23 cellular contexts compared by ENCODE assay signal in the genomic region with DNA sequence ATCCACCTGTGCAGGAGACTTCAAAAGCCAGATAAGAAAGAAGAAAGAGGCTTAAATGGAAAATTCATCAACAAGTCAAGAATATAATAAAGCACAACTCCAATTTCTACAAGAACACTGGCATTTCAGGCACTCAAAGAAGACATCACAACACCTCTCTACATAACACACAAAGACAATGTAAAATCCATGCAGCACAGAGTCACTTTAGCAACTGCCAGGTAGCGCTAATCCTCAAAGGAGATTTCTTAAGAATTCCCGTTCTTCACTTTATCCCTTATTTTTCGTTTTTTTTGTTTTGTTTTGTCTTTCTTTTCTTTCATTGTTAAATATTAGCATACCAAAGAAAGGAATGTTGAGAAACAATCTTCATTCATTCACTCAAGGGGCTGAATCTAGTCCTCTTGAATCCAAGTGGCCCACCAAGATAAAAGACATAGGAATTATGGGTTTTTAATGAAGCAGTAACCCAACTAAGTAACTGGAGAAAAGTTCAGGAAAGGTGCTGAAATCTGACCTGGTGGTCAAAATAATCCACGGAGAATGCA.
DNase-seq lines count a peak whose midpoint lies in the region; ATAC-seq, FAIRE-seq and TF ChIP-seq lines count a peak whose summit lies in the region.
"Had no signal": no experiment of that assay in that cellular context is flagged by ENCODE, and none has a peak within 500 bp of the region (broad histone marks: within the 10 kb centered on the region; RNA-seq: fewer than 3 reads in every experiment).

No MANE protein-coding gene starts in this region.

- H3F3A ChIP-seq in GM23338 (replicated peaks; ENCODE audit: low read depth), result no peaks in the 10 kb centered on the region

- H2BK15ac ChIP-seq in H1 (ENCODE audit: low read length), result no peak overlapping the region

- TF ChIP-seq EP300 in H1 (IDR thresholded peaks at IDR 0.05; ENCODE audit: borderline replicate concordance in 1 of 2, low read depth in 2 of 2, low read length in 2 of 2), result peak in 1 of 2 experiments; percentile 7; a peak in 1 of 3 replicates

- H2AFZ ChIP-seq in GM23338 (no peak overlapping the region), H1 (ENCODE audit: low read length) (no peak overlapping the region)

- H4K91ac ChIP-seq in H1 (replicated peaks; ENCODE audit: insufficient read length, low read length), result no peak overlapping the region

- H3K27ac Mint-ChIP-seq in GM23338, result no peak overlapping the region
- peak overlapping the region; percentile 77 for H3K27ac Mint-ChIP-seq in nephron progenitor cell
- H3K27ac Mint-ChIP-seq in CD8-positive, alpha-beta memory T cell, result no peak overlapping the region
- H3K27ac Mint-ChIP-seq: activated naive CD8-positive, alpha-beta T cell treated with anti-CD3 and anti-CD28 coated beads, Interleukin-2, amount 50 U/mL, for 24 hours; CD4-positive, alpha-beta T cell; IgD-negative memory B cell; T-cell had no signal

- H3K4ac ChIP-seq in H1 (replicated peaks; ENCODE audit: insufficient read length, low read depth, low read length), result no peak overlapping the region

- peak; percentile 90 for FAIRE-seq in H1 (lab: Jason Lieb, UNC)
- FAIRE-seq: frontal cortex, GM12878 had no signal

- POLR2A ChIA-PET in H1 (lab: Charles Lee; ENCODE audit: partially characterized antibody), result interaction anchor here (0.6 kb wide), 1 partner anchor 397 kb away, joined by 3 read pairs; no protein-coding TSS in a partner anchor
- POLR2A ChIA-PET in CD8-positive, alpha-beta memory T cell (lab: Charles Lee), result no interaction called here

- peak overlapping the region; percentile 2 for H3K4me2 ChIP-seq in GM23338
- H3K4me2 ChIP-seq in H1 (ENCODE audit: insufficient read depth in 1 of 2, low read depth in 2 of 2, low read length in 2 of 2), result peak overlapping the region; percentile 32 to 54

- H3K79me2 ChIP-seq in GM23338 (replicated peaks; ENCODE audit: insufficient read depth) (no peaks in the 10 kb centered on the region), H1 (ENCODE audit: control insufficient read depth in 1 of 2, insufficient read depth in 2 of 2, low read length in 2 of 2) (no peaks in the 10 kb centered on the region; a peak in 2 of 4 replicates)

- H3K36me3 ChIP-seq in GM23338 (ENCODE audit: insufficient read depth) (no peaks in the 10 kb centered on the region), H1 (ENCODE audit: control insufficient read depth in 2 of 4, insufficient read depth in 4 of 4, low read length in 3 of 4) (no peaks in the 10 kb centered on the region)
- no peaks in the 10 kb centered on the region for H3K36me3 ChIP-seq in CD8-positive, alpha-beta memory T cell (ENCODE audit: insufficient read depth, low read length)
- H3K36me3 ChIP-seq: left ventricle myocardium inferior, stomach, tibial artery had no signal

- no peaks in the 10 kb centered on the region for H3K9me2 ChIP-seq in GM23338 (ENCODE audit: insufficient read depth)

- no peaks in the 10 kb centered on the region for H3K9me3 ChIP-seq in H1 (ENCODE audit: insufficient read depth in 2 of 2, low read depth in 1 of 2, low read length in 1 of 2)
- no peaks in the 10 kb centered on the region for H3K9me3 ChIP-seq in CD8-positive, alpha-beta memory T cell (ENCODE audit: low read length)
- H3K9me3 ChIP-seq: left ventricle myocardium inferior, stomach, tibial artery had no signal

- H3K36me3 Mint-ChIP-seq in GM23338 (ENCODE audit: low read depth) (no peaks in the 10 kb centered on the region), nephron progenitor cell (ENCODE audit: low read depth) (no peaks in the 10 kb centered on the region)
- no peaks in the 10 kb centered on the region for H3K36me3 Mint-ChIP-seq in CD8-positive, alpha-beta memory T cell
- H3K36me3 Mint-ChIP-seq: IgD-negative memory B cell, T-cell had no signal

- ATAC-seq in GM23338 (peak; percentile 88), HG03039 (IDR thresholded peaks at IDR 0.05; ENCODE audit: unreplicated experiment) (no peak)
- ATAC-seq: activated naive CD8-positive, alpha-beta T cell treated with anti-CD3 and anti-CD28 coated beads, Interleukin-2, amount 50 U/mL, for 24 hours; GM12878; T-cell had no signal

- no peak overlapping the region for H4K5ac ChIP-seq in H1 (ENCODE audit: insufficient read length, low read depth, low read length)

- H3K4me3 Mint-ChIP-seq in GM23338, result peak overlapping the region; percentile 53; the same call in 2 of the 3 replicates
- peak overlapping the region; percentile 43 for H3K4me3 Mint-ChIP-seq in nephron progenitor cell
- H3K4me3 Mint-ChIP-seq in CD8-positive, alpha-beta memory T cell, result no peak overlapping the region
- H3K4me3 Mint-ChIP-seq: activated naive CD8-positive, alpha-beta T cell treated with anti-CD3 and anti-CD28 coated beads, Interleukin-2, amount 50 U/mL, for 24 hours; CD4-positive, alpha-beta T cell; central memory CD8-positive, alpha-beta T cell; IgD-negative memory B cell; T-cell had no signal

- H2BK5ac ChIP-seq in H1 (ENCODE audit: low read depth, low read length), result no peak overlapping the region; the same call in 1 of the 2 replicates

- WGBS in H1 (ENCODE audit: extremely low coverage in 1 of 2, insufficient coverage in 1 of 2, insufficient read length in 1 of 2, insufficient replicate concordance in 2 of 2, low coverage in 1 of 2, low lambda C conversion rate in 2 of 2, missing lambda C conversion rate in 1 of 2), 2 experiments, result 15% methylated on average over 4 of the region's 4 CpGs; no CpG with 5 or more reads in 1 of the 2 experiments

- no peaks in the 10 kb centered on the region for H3K9me3 Mint-ChIP-seq in GM23338
- H3K9me3 Mint-ChIP-seq in nephron progenitor cell, result no peaks in the 10 kb centered on the region
- H3K9me3 Mint-ChIP-seq in CD8-positive, alpha-beta memory T cell, result peaks cover 0 to 2% (median 0%) of the 10 kb centered on the region in 5 donors
- H3K9me3 Mint-ChIP-seq: activated naive CD8-positive, alpha-beta T cell treated with anti-CD3 and anti-CD28 coated beads, Interleukin-2, amount 50 U/mL, for 24 hours; central memory CD8-positive, alpha-beta T cell; IgD-negative memory B cell; T-cell had no signal

- H3K4me1 ChIP-seq in GM23338 (ENCODE audit: insufficient read depth), result peaks cover 21% of the 10 kb centered on the region
- peaks cover 6 to 11% (median 8%) of the 10 kb centered on the region in 4 experiments; a peak in 6 of 7 replicates for H3K4me1 ChIP-seq in H1 (replicated peaks in 1 of 4; ENCODE audit: control insufficient read depth in 3 of 4, insufficient read depth in 4 of 4, low read length in 3 of 4)
- no peaks in the 10 kb centered on the region for H3K4me1 ChIP-seq in CD8-positive, alpha-beta memory T cell (ENCODE audit: insufficient read depth, low read length)

- no peak for TF ChIP-seq RAD21 in H1 (IDR thresholded peaks at IDR 0.05 in 1 of 2, conservative IDR thresholded peaks at IDR 0.05 in 1 of 2; ENCODE audit: low read depth in 2 of 2, low read length in 2 of 2)

- H2BK12ac ChIP-seq in H1 (ENCODE audit: low read depth, low read length), result peak overlapping the region; percentile 95; the same call in 1 of the 2 replicates

- no peak overlapping the region for H3K14ac ChIP-seq in H1 (ENCODE audit: insufficient read length)

- no peak overlapping the region for H3K27ac ChIP-seq in GM23338 (ENCODE audit: low read depth)
- H3K27ac ChIP-seq in H1 (ENCODE audit: low read depth, low read length), result no peak overlapping the region
- no peak overlapping the region for H3K27ac ChIP-seq in CD8-positive, alpha-beta memory T cell (ENCODE audit: low read depth, low read length)
- H3K27ac ChIP-seq: tibial artery had no signal

- H3K18ac ChIP-seq in H1 (ENCODE audit: extremely low read depth, low read length), result no peak overlapping the region

- H3K56ac ChIP-seq in H1 (replicated peaks; ENCODE audit: insufficient read length, low read depth, low read length), result no peak overlapping the region

- no peaks in the 10 kb centered on the region for H3K79me1 ChIP-seq in H1 (ENCODE audit: low read depth, low read length)

- peak overlapping the region; percentile 92; the same call in 1 of the 2 replicates for H2AK5ac ChIP-seq in H1 (ENCODE audit: low read depth, low read length)

- CTCF ChIA-PET in H1 (lab: Charles Lee; ENCODE audit: partially characterized antibody), result interaction anchor here (0.6 to 1.0 kb wide), 2 partner anchors 79 to 85 kb away, joined by 3 read pairs; no protein-coding TSS in a partner anchor
- CTCF ChIA-PET in CD8-positive, alpha-beta memory T cell (lab: Charles Lee), result no interaction called here

- H3K23ac ChIP-seq in H1 (ENCODE audit: insufficient read length), result no peak overlapping the region

- H3K9ac ChIP-seq in H1 (replicated peaks in 1 of 4; ENCODE audit: extremely low read depth in 1 of 4, low read depth in 3 of 4, low read length in 3 of 4), result peak overlapping the region in 1 of 4 experiments; percentile 34; a peak in 1 of 7 replicates

- no peak overlapping the region for H2BK120ac ChIP-seq in H1 (replicated peaks; ENCODE audit: low read depth, low read length)

- H3K4me3 ChIP-seq in GM23338 (no peak overlapping the region), H1 (ENCODE audit: extremely low read depth in 1 of 4, insufficient read depth in 2 of 4, low read depth in 3 of 4, low read length in 4 of 4) (peak overlapping the region in 3 of 4 experiments; percentile 5 to 14 (median 14); a peak in 4 of 8 replicates)
- H3K4me3 ChIP-seq in CD8-positive, alpha-beta memory T cell (ENCODE audit: low read length), result no peak overlapping the region
- H3K4me3 ChIP-seq: GM12878, left ventricle myocardium inferior, stomach, tibial artery had no signal

- DNase-seq in GM23338 (ENCODE audit: low spot score), result peak; percentile 73
- peak; percentile 46 for DNase-seq in NCI-H69 (lab: John Stamatoyannopoulos, UW)
- no peak for DNase-seq in H1 (ENCODE audit: low read depth in 1 of 2, low spot score in 2 of 2)
- DNase-seq in nephron progenitor cell, result no peak
- no peak for DNase-seq in CD8-positive, alpha-beta memory T cell
- no peak for DNase-seq in RPMI8226
- no peak for DNase-seq in NCI-H345 (lab: John Stamatoyannopoulos, UW)
- DNase-seq: activated naive CD8-positive, alpha-beta T cell treated with anti-CD3 and anti-CD28 coated beads, Interleukin-2, amount 50 U/mL, for 24 hours; activated T-cell treated with anti-CD3 and anti-CD28 coated beads, Interleukin-2, amount 50 U/mL, for 48 hours; CD4-positive, alpha-beta T cell; H7; islet precursor cell; left ventricle myocardium inferior; right cardiac atrium; stimulated activated CD4-positive, alpha-beta T cell treated with anti-CD3 and anti-CD28 coated beads, Interleukin-2, amount 100 ng/mL, for 48 hours; stomach; T-cell; tibial artery had no signal

- H3K27me3 Mint-ChIP-seq in GM23338 (ENCODE audit: insufficient read depth, low read depth, poor library complexity) (peaks cover 3% of the 10 kb centered on the region), nephron progenitor cell (ENCODE audit: low read depth, poor library complexity) (peaks cover 2% of the 10 kb centered on the region)
- H3K27me3 Mint-ChIP-seq in CD8-positive, alpha-beta memory T cell, result peaks cover 2 to 11% of the 10 kb centered on the region in 2 donors
- H3K27me3 Mint-ChIP-seq: CD4-positive, alpha-beta T cell had no signal

- no peaks in the 10 kb centered on the region for H3K27me3 ChIP-seq in GM23338 (ENCODE audit: insufficient read depth)
- H3K27me3 ChIP-seq in H1 (replicated peaks in 1 of 4; ENCODE audit: control insufficient read depth in 3 of 4, extremely low read depth in 1 of 4, insufficient read depth in 3 of 4, low read length in 3 of 4), result no peaks in the 10 kb centered on the region; a peak in 3 of 7 replicates
- H3K27me3 ChIP-seq in CD8-positive, alpha-beta memory T cell (ENCODE audit: insufficient read depth, low read length, poor library complexity, severe bottlenecking), result no peaks in the 10 kb centered on the region
- H3K27me3 ChIP-seq: stomach, tibial artery had no signal

- H4K8ac ChIP-seq in H1 (ENCODE audit: extremely low read depth, insufficient read depth, low read length), result no peak overlapping the region

- no peak for TF ChIP-seq POLR2A in H1 (IDR thresholded peaks at IDR 0.05; ENCODE audit: control extremely low read depth in 1 of 2, low read depth in 2 of 2, low read length in 2 of 2)

- H3K4me1 Mint-ChIP-seq in GM23338 (peaks cover 27% of the 10 kb centered on the region), nephron progenitor cell (peaks cover 61% of the 10 kb centered on the region)
- H3K4me1 Mint-ChIP-seq in CD8-positive, alpha-beta memory T cell, result no peaks in the 10 kb centered on the region
- H3K4me1 Mint-ChIP-seq: activated naive CD8-positive, alpha-beta T cell treated with anti-CD3 and anti-CD28 coated beads, Interleukin-2, amount 50 U/mL, for 24 hours; central memory CD8-positive, alpha-beta T cell; IgD-negative memory B cell; T-cell had no signal

- H4K20me1 ChIP-seq in GM23338 (replicated peaks; ENCODE audit: insufficient read depth) (no peaks in the 10 kb centered on the region), H1 (replicated peaks in 1 of 2; ENCODE audit: control insufficient read depth in 1 of 2, insufficient read depth in 2 of 2, low read length in 2 of 2) (no peaks in the 10 kb centered on the region)

- TF ChIP-seq CTCF in GM23338 (conservative IDR thresholded peaks at IDR 0.05; ENCODE audit: low read depth in 2 of 2), result no peak
- TF ChIP-seq CTCF in H1 (IDR thresholded peaks at IDR 0.05; ENCODE audit: control extremely low read depth in 1 of 3, insufficient read depth in 1 of 3, low read depth in 1 of 3, low read length in 3 of 3), result no peak
- TF ChIP-seq CTCF in nephron progenitor cell (IDR thresholded peaks at IDR 0.05), result no peak

- H3K23me2 ChIP-seq in H1 (ENCODE audit: low read depth, low read length), result peaks cover 1% of the 10 kb centered on the region; the same call in 1 of the 2 replicates

- no peak overlapping the region for H2BK20ac ChIP-seq in H1 (ENCODE audit: low read length)

Comparison
In these comparisons a context has a peak if more than half of its experiments do, and no peak if none do; other contexts are left out.
1. DNase-seq: peak in GM23338 (single experiment) and NCI-H69 (single experiment); none in H1 (0 of 2), nephron progenitor cell (single experiment), CD8-positive, alpha-beta memory T cell (0 of 5), RPMI8226 (single experiment) and NCI-H345 (single experiment).
2. H3K4me3 ChIP-seq: peak in H1 (3 of 4); none in GM23338 (single experiment) and CD8-positive, alpha-beta memory T cell (single experiment).
3. H3K4me3 Mint-ChIP-seq: peak in GM23338 (single experiment) and nephron progenitor cell (single experiment); none in CD8-positive, alpha-beta memory T cell (0 of 7).